In the genomic region with DNA sequence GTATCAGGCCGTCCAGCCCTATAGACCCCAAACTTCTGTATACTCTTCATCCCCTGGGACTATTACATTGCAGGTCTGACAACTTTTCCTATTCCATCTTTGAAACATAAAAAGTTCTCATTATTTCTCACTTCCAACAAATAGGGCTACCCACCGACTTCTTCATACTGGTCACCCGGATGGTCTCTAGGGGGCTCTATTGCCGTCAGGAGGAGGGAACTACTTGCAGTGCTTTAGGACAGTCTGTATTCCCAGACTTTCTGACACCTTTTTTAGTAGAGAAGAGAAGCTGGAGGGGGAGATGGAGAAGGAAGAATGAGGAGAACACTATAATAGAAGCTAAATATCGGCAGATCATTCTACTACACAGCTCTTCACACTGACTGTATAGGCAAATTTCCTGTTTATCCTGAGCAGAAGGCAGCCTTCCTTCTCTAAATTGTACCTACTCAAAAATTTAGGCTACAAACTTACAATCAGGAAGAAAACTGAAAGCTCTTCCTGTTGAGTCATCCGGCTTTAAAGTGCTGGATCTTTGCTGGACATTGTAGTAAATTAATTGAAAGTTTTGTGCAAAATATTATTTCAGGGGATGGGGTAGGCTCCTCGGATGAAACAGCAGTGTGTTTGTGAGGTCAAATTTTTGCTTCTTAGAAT, we compare ENCODE assay signal across 10 cellular contexts. TPM values are rescaled to one million over a fixed set of nuclear protein-coding genes. Genes with fewer than 3 reads are reported as not detected.
A peak's percentile ranks its signal among the peaks of the same experiment; 100 is the strongest.
DNase-seq lines count a peak whose midpoint lies in the region; ATAC-seq and TF ChIP-seq lines count a peak whose summit lies in the region.
"Had no signal": no experiment of that assay in that cellular context is flagged by ENCODE, and none has a peak within 500 bp of the region (broad histone marks: within the 10 kb centered on the region; RNA-seq: fewer than 3 reads in every experiment).

No MANE protein-coding gene starts in this region.

- WGBS in liver = 48% methylated on average over 7 of the region's 7 CpGs

- H3K4me3 ChIP-seq in BLaER1 (no peak overlapping the region), astrocyte of the spinal cord (ENCODE audit: low read depth, low read length) (no peak overlapping the region), liver (ENCODE audit: low read depth in 1 of 3, low read length in 3 of 3) (no peak overlapping the region)

- H3K4me2 ChIP-seq in BLaER1 = peak overlapping the region; percentile 20

- H3K27me3 ChIP-seq in BLaER1 = no peaks in the 10 kb centered on the region
- H3K27me3 ChIP-seq in liver (ENCODE audit: control insufficient read depth in 4 of 4, insufficient read depth in 4 of 4, low read length in 3 of 4) = no peaks in the 10 kb centered on the region

- no peaks in the 10 kb centered on the region for H3K36me3 ChIP-seq in BLaER1
- H3K36me3 ChIP-seq in liver (ENCODE audit: control insufficient read depth in 4 of 4, insufficient read depth in 3 of 4, low read depth in 1 of 4, low read length in 3 of 4) = no peaks in the 10 kb centered on the region

- H4K20me1 ChIP-seq in BLaER1 = no peaks in the 10 kb centered on the region

- peak; percentile 41 to 51 for TF ChIP-seq RAD21 in liver (IDR thresholded peaks at IDR 0.05)

- DNase-seq in HPDE6-E6E7 (ENCODE audit: extremely low spot score) (peak; percentile 25), astrocyte of the spinal cord (ENCODE audit: low read depth, low spot score) (peak; percentile 43), pons (ENCODE audit: low spot score) (no peak), medulla oblongata (ENCODE audit: extremely low spot score) (no peak)
- DNase-seq: midbrain, NCI-H446 treated with DMSO at 0.1 percent for 48 hours had no signal

- H3K4me1 ChIP-seq in BLaER1 (peaks cover 39% of the 10 kb centered on the region), liver (ENCODE audit: control insufficient read depth in 4 of 4, insufficient read depth in 4 of 4, low read length in 3 of 4) (peaks cover 0 to 3% (median 0%) of the 10 kb centered on the region in 4 donors)

- no peak for ATAC-seq in HG02885 (IDR thresholded peaks at IDR 0.05; ENCODE audit: poor library complexity, unreplicated experiment)
- no peak for ATAC-seq in HG02870 (IDR thresholded peaks at IDR 0.05; ENCODE audit: unreplicated experiment)

- H3K9ac ChIP-seq in BLaER1 = no peak overlapping the region
- no peak overlapping the region for H3K9ac ChIP-seq in liver (ENCODE audit: low read depth in 1 of 2, low read length in 2 of 2)

- H3K9me3 ChIP-seq in BLaER1 (no peaks in the 10 kb centered on the region; the same call in 1 of the 2 replicates), liver (ENCODE audit: control insufficient read depth in 4 of 4, low read length in 3 of 4) (no peaks in the 10 kb centered on the region)

- H3K27ac ChIP-seq in BLaER1 (no peak overlapping the region), liver (ENCODE audit: low read depth in 1 of 2, low read length in 2 of 2) (peak overlapping the region; percentile 3 to 71)

- in situ Hi-C loops in astrocyte of the spinal cord (cut with HindIII; ENCODE audit: low sequenced_read_pairs) = no loop called here

- TF ChIP-seq CTCF in astrocyte of the spinal cord (IDR thresholded peaks at IDR 0.05; ENCODE audit: low read depth, low read length) (peak; percentile 57), liver (IDR thresholded peaks at IDR 0.05; ENCODE audit: low read depth, low read length, missing input control) (no peak)

TF ChIP-seq in liver, 16 proteins besides CTCF, POLR2A, EP300 and RAD21:
- TF ChIP-seq, protein P1, sequence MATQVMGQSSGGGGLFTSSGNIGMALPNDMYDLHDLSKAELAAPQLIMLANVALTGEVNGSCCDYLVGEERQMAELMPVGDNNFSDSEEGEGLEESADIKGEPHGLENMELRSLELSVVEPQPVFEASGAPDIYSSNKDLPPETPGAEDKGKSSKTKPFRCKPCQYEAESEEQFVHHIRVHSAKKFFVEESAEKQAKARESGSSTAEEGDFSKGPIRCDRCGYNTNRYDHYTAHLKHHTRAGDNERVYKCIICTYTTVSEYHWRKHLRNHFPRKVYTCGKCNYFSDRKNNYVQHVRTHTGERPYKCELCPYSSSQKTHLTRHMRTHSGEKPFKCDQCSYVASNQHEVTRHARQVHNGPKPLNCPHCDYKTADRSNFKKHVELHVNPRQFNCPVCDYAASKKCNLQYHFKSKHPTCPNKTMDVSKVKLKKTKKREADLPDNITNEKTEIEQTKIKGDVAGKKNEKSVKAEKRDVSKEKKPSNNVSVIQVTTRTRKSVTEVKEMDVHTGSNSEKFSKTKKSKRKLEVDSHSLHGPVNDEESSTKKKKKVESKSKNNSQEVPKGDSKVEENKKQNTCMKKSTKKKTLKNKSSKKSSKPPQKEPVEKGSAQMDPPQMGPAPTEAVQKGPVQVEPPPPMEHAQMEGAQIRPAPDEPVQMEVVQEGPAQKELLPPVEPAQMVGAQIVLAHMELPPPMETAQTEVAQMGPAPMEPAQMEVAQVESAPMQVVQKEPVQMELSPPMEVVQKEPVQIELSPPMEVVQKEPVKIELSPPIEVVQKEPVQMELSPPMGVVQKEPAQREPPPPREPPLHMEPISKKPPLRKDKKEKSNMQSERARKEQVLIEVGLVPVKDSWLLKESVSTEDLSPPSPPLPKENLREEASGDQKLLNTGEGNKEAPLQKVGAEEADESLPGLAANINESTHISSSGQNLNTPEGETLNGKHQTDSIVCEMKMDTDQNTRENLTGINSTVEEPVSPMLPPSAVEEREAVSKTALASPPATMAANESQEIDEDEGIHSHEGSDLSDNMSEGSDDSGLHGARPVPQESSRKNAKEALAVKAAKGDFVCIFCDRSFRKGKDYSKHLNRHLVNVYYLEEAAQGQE (IDR thresholded peaks at IDR 0.05) = no peak
- TF ChIP-seq HNF4A (conservative IDR thresholded peaks at IDR 0.05) = no peak
- no peak for TF ChIP-seq SP1 (IDR thresholded peaks at IDR 0.05)
- no peak for TF ChIP-seq TAF1 (conservative IDR thresholded peaks at IDR 0.05)
- TF ChIP-seq NR2F2 (IDR thresholded peaks at IDR 0.05) = no peak
- no peak for TF ChIP-seq RXRA (IDR thresholded peaks at IDR 0.05)
- no peak for TF ChIP-seq GABPA (IDR thresholded peaks at IDR 0.05 in 1 of 2, conservative IDR thresholded peaks at IDR 0.05 in 1 of 2)
- no peak for TF ChIP-seq EGR1 (IDR thresholded peaks at IDR 0.05; ENCODE audit: low read depth in 2 of 2)
- no peak for TF ChIP-seq FOXA2 (IDR thresholded peaks at IDR 0.05)
- TF ChIP-seq, protein P2, sequence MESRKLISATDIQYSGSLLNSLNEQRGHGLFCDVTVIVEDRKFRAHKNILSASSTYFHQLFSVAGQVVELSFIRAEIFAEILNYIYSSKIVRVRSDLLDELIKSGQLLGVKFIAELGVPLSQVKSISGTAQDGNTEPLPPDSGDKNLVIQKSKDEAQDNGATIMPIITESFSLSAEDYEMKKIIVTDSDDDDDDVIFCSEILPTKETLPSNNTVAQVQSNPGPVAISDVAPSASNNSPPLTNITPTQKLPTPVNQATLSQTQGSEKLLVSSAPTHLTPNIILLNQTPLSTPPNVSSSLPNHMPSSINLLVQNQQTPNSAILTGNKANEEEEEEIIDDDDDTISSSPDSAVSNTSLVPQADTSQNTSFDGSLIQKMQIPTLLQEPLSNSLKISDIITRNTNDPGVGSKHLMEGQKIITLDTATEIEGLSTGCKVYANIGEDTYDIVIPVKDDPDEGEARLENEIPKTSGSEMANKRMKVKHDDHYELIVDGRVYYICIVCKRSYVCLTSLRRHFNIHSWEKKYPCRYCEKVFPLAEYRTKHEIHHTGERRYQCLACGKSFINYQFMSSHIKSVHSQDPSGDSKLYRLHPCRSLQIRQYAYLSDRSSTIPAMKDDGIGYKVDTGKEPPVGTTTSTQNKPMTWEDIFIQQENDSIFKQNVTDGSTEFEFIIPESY (IDR thresholded peaks at IDR 0.05) = no peak
- TF ChIP-seq FOXA1 (IDR thresholded peaks at IDR 0.05) = no peak
- no peak for TF ChIP-seq JUND (IDR thresholded peaks at IDR 0.05)

RNA-seq across cellular contexts. Expression of a gene that starts 54.6 kb away (rescaled TPM):
- 10 to 100 TPM in 1 of 2 donors, under 1 TPM in 1; 0.59 to 15.0 TPM for total RNA-seq in liver
- under 1 TPM; 0.43 to 0.63 TPM for polyA plus RNA-seq in liver

Comparison
In these comparisons a context has a peak if more than half of its experiments do, and no peak if none do; other contexts are left out.
1. DNase-seq: peak in HPDE6-E6E7 (single experiment) and astrocyte of the spinal cord (single experiment); none in pons (single experiment) and medulla oblongata (single experiment).